Comparison of ENCODE assay signal across 1 cellular context in genomic region chr6:16730720-16731502, GRCh38.
A peak's percentile ranks its signal among the peaks of the same experiment; 100 is the strongest.
TF ChIP-seq lines count a peak whose summit lies in the region.

No MANE protein-coding gene starts in this region.

TF ChIP-seq in HEK293, 187 proteins besides CTCF, POLR2A, EP300 and RAD21 (continued from another document):
- TF ChIP-seq ZBTB44 (tag by site-specific recombination; IDR thresholded peaks at IDR 0.05): peak; percentile 45; the same call in 1 of the 2 replicates
- peak; percentile 76 for TF ChIP-seq WT1 (tag by site-specific recombination; IDR thresholded peaks at IDR 0.05)
- no peak for TF ChIP-seq ZNF555 (tag by site-specific recombination; conservative IDR thresholded peaks at IDR 0.05)
- no peak for TF ChIP-seq ZNF423 (tag by site-specific recombination; IDR thresholded peaks at IDR 0.05)
- no peak for TF ChIP-seq ZNF398 (tag by site-specific recombination; IDR thresholded peaks at IDR 0.05)
- TF ChIP-seq ZNF610 (tag by site-specific recombination; IDR thresholded peaks at IDR 0.05; ENCODE audit: borderline replicate concordance): no peak
- TF ChIP-seq ZNF2 (tag by site-specific recombination; IDR thresholded peaks at IDR 0.05): 0 out of 2 replicates have a peak, but pooled peaks have one; percentile 56
- TF ChIP-seq PRDM4 (tag by site-specific recombination; IDR thresholded peaks at IDR 0.05): peak; percentile 57; the same call in 1 of the 2 replicates
- TF ChIP-seq KLF8 (tag by site-specific recombination; IDR thresholded peaks at IDR 0.05): 0 out of 2 replicates have a peak, but pooled peaks have one; percentile 26
- no peak for TF ChIP-seq ZNF140 (tag by site-specific recombination; IDR thresholded peaks at IDR 0.05)
- TF ChIP-seq GLI4 (tag by site-specific recombination; IDR thresholded peaks at IDR 0.05): no peak
- no peak for TF ChIP-seq ZNF654 (tag by site-specific recombination; IDR thresholded peaks at IDR 0.05; ENCODE audit: low read depth)
- TF ChIP-seq PRDM6 (tag by site-specific recombination; IDR thresholded peaks at IDR 0.05): peak; percentile 94
- TF ChIP-seq ZNF701 (tag by site-specific recombination; IDR thresholded peaks at IDR 0.05): no peak
- TF ChIP-seq ZNF248 (tag by site-specific recombination; IDR thresholded peaks at IDR 0.05): no peak
- no peak for TF ChIP-seq ZNF660 (tag by site-specific recombination; IDR thresholded peaks at IDR 0.05)
- TF ChIP-seq ZNF121 (tag by site-specific recombination; IDR thresholded peaks at IDR 0.05): no peak
- no peak for TF ChIP-seq ZNF624 (tag by site-specific recombination; IDR thresholded peaks at IDR 0.05)
- no peak for TF ChIP-seq SP2 (tag by site-specific recombination; IDR thresholded peaks at IDR 0.05)
- TF ChIP-seq ZNF211 (tag by site-specific recombination; IDR thresholded peaks at IDR 0.05; ENCODE audit: low read depth): no peak
- no peak for TF ChIP-seq ZNF239 (tag by site-specific recombination; IDR thresholded peaks at IDR 0.05)
- no peak for TF ChIP-seq ZFP69B (tag by site-specific recombination; IDR thresholded peaks at IDR 0.05)
- TF ChIP-seq ZNF394 (tag by site-specific recombination; IDR thresholded peaks at IDR 0.05; ENCODE audit: borderline replicate concordance): peak; percentile 46; the same call in 1 of the 2 replicates
- no peak for TF ChIP-seq ZNF571 (tag by site-specific recombination; IDR thresholded peaks at IDR 0.05)
- peak; percentile 91 for TF ChIP-seq IKZF3 (tag by site-specific recombination; IDR thresholded peaks at IDR 0.05)
- TF ChIP-seq ZNF184 (tag by site-specific recombination; IDR thresholded peaks at IDR 0.05): no peak
- TF ChIP-seq KLF1 (tag by site-specific recombination; IDR thresholded peaks at IDR 0.05): no peak
- no peak for TF ChIP-seq ZNF202 (tag by site-specific recombination; IDR thresholded peaks at IDR 0.05; ENCODE audit: borderline replicate concordance)
- TF ChIP-seq ZNF843 (tag by site-specific recombination; IDR thresholded peaks at IDR 0.05): peak; percentile 80
